8 cellular contexts compared by ENCODE assay signal in the genomic region with DNA sequence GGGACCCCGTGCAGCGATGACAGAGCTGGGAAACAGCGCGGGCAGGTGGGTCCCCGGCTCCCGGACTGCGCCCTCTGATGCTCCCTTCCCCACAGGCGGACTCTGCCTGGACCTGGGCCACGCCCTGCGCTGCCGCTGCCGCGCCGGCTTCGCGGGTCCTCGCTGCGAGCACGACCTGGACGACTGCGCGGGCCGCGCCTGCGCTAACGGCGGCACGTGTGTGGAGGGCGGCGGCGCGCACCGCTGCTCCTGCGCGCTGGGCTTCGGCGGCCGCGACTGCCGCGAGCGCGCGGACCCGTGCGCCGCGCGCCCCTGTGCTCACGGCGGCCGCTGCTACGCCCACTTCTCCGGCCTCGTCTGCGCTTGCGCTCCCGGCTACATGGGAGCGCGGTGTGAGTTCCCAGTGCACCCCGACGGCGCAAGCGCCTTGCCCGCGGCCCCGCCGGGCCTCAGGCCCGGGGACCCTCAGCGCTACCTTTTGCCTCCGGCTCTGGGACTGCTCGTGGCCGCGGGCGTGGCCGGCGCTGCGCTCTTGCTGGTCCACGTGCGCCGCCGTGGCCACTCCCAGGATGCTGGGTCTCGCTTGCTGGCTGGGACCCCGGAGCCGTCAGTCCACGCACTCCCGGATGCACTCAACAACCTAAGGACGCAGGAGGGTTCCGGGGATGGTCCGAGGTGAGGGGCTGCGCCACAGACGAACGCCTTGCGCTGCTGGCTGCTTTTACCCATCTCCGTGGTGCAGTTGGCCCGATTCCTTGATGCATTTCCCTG. TPM values are rescaled to one million over a fixed set of nuclear protein-coding genes. Genes with fewer than 3 reads are reported as not detected.
DNase-seq lines count a peak whose midpoint lies in the region; ATAC-seq, FAIRE-seq and TF ChIP-seq lines count a peak whose summit lies in the region.

No MANE protein-coding gene starts in this region.

- peaks cover 55% of the 10 kb centered on the region for H3K27me3 Mint-ChIP-seq in activated naive CD8-positive, alpha-beta T cell treated with anti-CD3 and anti-CD28 coated beads for 36 hours

- no TSS peak for BruUV-seq in Panc1 (replicated peaks; lab: Mats Ljungman, UMichigan)

- intact Hi-C loops in Panc1 (cut with micrococcal nuclease; ENCODE audit: unreplicated experiment) = loop anchor here (2.0 kb wide), 1 partner anchor 26 kb away; the partner anchor contains the start of gene TIMM50

- peaks cover 21% of the 10 kb centered on the region for H3K4me1 Mint-ChIP-seq in activated naive CD8-positive, alpha-beta T cell treated with anti-CD3 and anti-CD28 coated beads for 36 hours

- no peaks in the 10 kb centered on the region for H3K27me3 ChIP-seq in Panc1 (ENCODE audit: control insufficient read depth, insufficient read depth, low read length)

- DNase-seq in Caki2 (ENCODE audit: low read depth) (peak; percentile 79), Panc1 (ENCODE audit: low read depth, low spot score) (peak; percentile 100), hepatic stellate cell (ENCODE audit: low spot score) (peak; percentile 63), H54 (ENCODE audit: insufficient read length, low spot score) (no peak)
- DNase-seq in activated naive CD8-positive, alpha-beta T cell treated with anti-CD3 and anti-CD28 coated beads for 36 hours = peak; percentile 83

- FAIRE-seq in H54 (lab: Jason Lieb, UNC) = no peak

- no peak for TF ChIP-seq POLR2A in H54 (IDR thresholded peaks at IDR 0.05; ENCODE audit: low read depth, low read length)

- H3K27ac Mint-ChIP-seq in activated naive CD8-positive, alpha-beta T cell treated with anti-CD3 and anti-CD28 coated beads for 36 hours = peak overlapping the region; percentile 57

- peaks cover 21% of the 10 kb centered on the region for H3K4me1 ChIP-seq in Panc1 (ENCODE audit: control insufficient read depth, insufficient read depth, low read length)

- H3K27ac ChIP-seq in Panc1 (ENCODE audit: low read length) (peak overlapping the region; percentile 81), skin epidermis (no peak overlapping the region)

- H3K9me3 ChIP-seq in Panc1 (ENCODE audit: control insufficient read depth, insufficient read depth, low read depth, low read length) = no peaks in the 10 kb centered on the region

- H3K36me3 ChIP-seq in Panc1 (ENCODE audit: control insufficient read depth, insufficient read depth, low read length) = no peaks in the 10 kb centered on the region

- peak overlapping the region; percentile 39 to 58 for H3K4me3 ChIP-seq in Panc1 (ENCODE audit: low read depth in 2 of 2, low read length in 2 of 2)
- peak overlapping the region; percentile 12 to 42 (median 34) for H3K4me3 ChIP-seq in skin epidermis

- POLR2A ChIA-PET in Panc1 (lab: Charles Lee) = interaction anchor here (0.5 to 4.1 kb wide), 14 partner anchors 8 to 700 kb away, joined by 3 to 38 read pairs (median 5); partner anchors contain the start of genes DLL3, DYRK1B, EID2B and RPS16

- peak overlapping the region; percentile 80 for H3K4me3 Mint-ChIP-seq in activated naive CD8-positive, alpha-beta T cell treated with anti-CD3 and anti-CD28 coated beads for 36 hours

- CTCF ChIA-PET in Panc1 (lab: Charles Lee) = interaction anchor here (0.5 to 4.5 kb wide), 16 partner anchors 8 to 166 kb away, joined by 3 to 34 read pairs (median 5); partner anchors contain the start of genes DLL3, EID2B, RPS16 and TIMM50

- peaks cover 1% of the 10 kb centered on the region for H3K36me3 Mint-ChIP-seq in activated naive CD8-positive, alpha-beta T cell treated with anti-CD3 and anti-CD28 coated beads for 36 hours

- ATAC-seq in HG03342 (IDR thresholded peaks at IDR 0.05; ENCODE audit: unreplicated experiment) (peak; percentile 55), Panc1 (peak; percentile 90), HG03469 (IDR thresholded peaks at IDR 0.05; ENCODE audit: unreplicated experiment) (no peak)

- peaks cover 5% of the 10 kb centered on the region for H3K9me3 Mint-ChIP-seq in activated naive CD8-positive, alpha-beta T cell treated with anti-CD3 and anti-CD28 coated beads for 36 hours

- in situ Hi-C loops in Caki2 (cut with HindIII; ENCODE audit: low pct_unique_long_range_greater_than_20kb, low sequenced_read_pairs) (no loop called here), Panc1 (cut with HindIII; ENCODE audit: low pct_unique_long_range_greater_than_20kb, low sequenced_read_pairs) (no loop called here)

- TF ChIP-seq CTCF in Panc1 (IDR thresholded peaks at IDR 0.05) = no peak

RNA-seq across cellular contexts. Expression of gene SELENOV, which starts 7.8 kb away (rescaled TPM):
- total RNA-seq in Caki2 (2014; rRNA removed; shearing (Covaris generic); ENCODE audit: low replicate concordance) = not detected in 2 replicates
- total RNA-seq in Panc1 (2021; ENCODE audit: unreplicated experiment) = 0.80 TPM
- polyA plus RNA-seq in Panc1 (2012; ENCODE audit: insufficient read length) = 0.65 TPM
- total RNA-seq in activated naive CD8-positive, alpha-beta T cell treated with anti-CD3 and anti-CD28 coated beads for 36 hours = not detected

RNA-seq across cellular contexts. Expression of gene DLL3, which starts 8.4 kb away (rescaled TPM):
- 5.8 and 11.8 TPM in 2 replicates for total RNA-seq in Caki2 (2014; rRNA removed; shearing (Covaris generic); ENCODE audit: low replicate concordance)
- total RNA-seq in Panc1 (2021; ENCODE audit: unreplicated experiment) = 76.9 TPM
- polyA plus RNA-seq in Panc1 (2012; ENCODE audit: insufficient read length) = 106 TPM
- total RNA-seq in activated naive CD8-positive, alpha-beta T cell treated with anti-CD3 and anti-CD28 coated beads for 36 hours = 1 to 10 TPM; 1.1 to 1.4 TPM

RNA-seq across cellular contexts. Expression of gene EID2B, which starts 25.5 kb away (rescaled TPM):
- 6.2 and 10.2 TPM in 2 replicates for total RNA-seq in Caki2 (2014; rRNA removed; shearing (Covaris generic); ENCODE audit: low replicate concordance)
- 37.7 TPM for total RNA-seq in Panc1 (2021; ENCODE audit: unreplicated experiment)
- 11.1 TPM for polyA plus RNA-seq in Panc1 (2012; ENCODE audit: insufficient read length)
- 1 to 10 TPM; 2.4 to 2.7 TPM for total RNA-seq in activated naive CD8-positive, alpha-beta T cell treated with anti-CD3 and anti-CD28 coated beads for 36 hours

RNA-seq across cellular contexts. Expression of gene TIMM50, which starts 26.5 kb away (rescaled TPM):
- total RNA-seq in Caki2 (2014; rRNA removed; shearing (Covaris generic); ENCODE audit: low replicate concordance) = 243 and 282 TPM in 2 replicates
- total RNA-seq in Panc1 (2021; ENCODE audit: unreplicated experiment) = 1,837 TPM
- 1,800 TPM for polyA plus RNA-seq in Panc1 (2012; ENCODE audit: insufficient read length)
- total RNA-seq in activated naive CD8-positive, alpha-beta T cell treated with anti-CD3 and anti-CD28 coated beads for 36 hours = 100 to 1,000 TPM; 133 to 137 TPM

RNA-seq across cellular contexts. Expression of gene EID2, which starts 32.8 kb away (rescaled TPM):
- 16.4 and 18.8 TPM in 2 replicates for total RNA-seq in Caki2 (2014; rRNA removed; shearing (Covaris generic); ENCODE audit: low replicate concordance)
- 163 TPM for total RNA-seq in Panc1 (2021; ENCODE audit: unreplicated experiment)
- polyA plus RNA-seq in Panc1 (2012; ENCODE audit: insufficient read length) = 179 TPM
- total RNA-seq in activated naive CD8-positive, alpha-beta T cell treated with anti-CD3 and anti-CD28 coated beads for 36 hours = 10 to 100 TPM; 13.6 to 14.2 TPM
